10 cellular contexts compared by ENCODE assay signal in genomic region chr7:75772081-75773077, GRCh38. TPM values are rescaled to one million over a fixed set of nuclear protein-coding genes. Genes with fewer than 3 reads are reported as not detected.
DNase-seq lines count a peak whose midpoint lies in the region; ATAC-seq and TF ChIP-seq lines count a peak whose summit lies in the region.
"Had no signal": no experiment of that assay in that cellular context is flagged by ENCODE, and none has a peak within 500 bp of the region (broad histone marks: within the 10 kb centered on the region; RNA-seq: fewer than 3 reads in every experiment).

Gene CCL26 (minus strand): TSS chr7:75772211. CDS start chr7:75772176, 35 bp downstream.

- peak within 1 kb of the TSS; percentile 29 to 69 for H3K27ac ChIP-seq in right atrium auricular region

- no peaks in the 10 kb centered on the region for H3K9me3 Mint-ChIP-seq in activated T-helper 17 cell treated with anti-CD3 and anti-CD28 coated beads, Interleukin-2, amount 50 U/mL, for 72 hours
- no peaks in the 10 kb centered on the region for H3K9me3 Mint-ChIP-seq in stimulated activated effector memory CD8-positive, alpha-beta T cell treated with anti-CD3 and anti-CD28 coated beads, Interleukin-12 subunit alpha, Interleukin-12 subunit beta, amount 100 ng/mL, for 72 hours

- peaks cover 7% of the 10 kb centered on the region for H3K4me1 Mint-ChIP-seq in activated T-helper 17 cell treated with anti-CD3 and anti-CD28 coated beads, Interleukin-2, amount 50 U/mL, for 72 hours
- peaks cover 30% of the 10 kb centered on the region for H3K4me1 Mint-ChIP-seq in stimulated activated effector memory CD8-positive, alpha-beta T cell treated with anti-CD3 and anti-CD28 coated beads, Interleukin-12 subunit alpha, Interleukin-12 subunit beta, amount 100 ng/mL, for 72 hours

- no peaks in the 10 kb centered on the region for H3K27me3 ChIP-seq in right atrium auricular region

- no peak for ATAC-seq in activated T-helper 17 cell treated with anti-CD3 and anti-CD28 coated beads, Interleukin-2, amount 50 U/mL, for 72 hours (replicated peaks)
- ATAC-seq in stimulated activated effector memory CD8-positive, alpha-beta T cell treated with anti-CD3 and anti-CD28 coated beads, Interleukin-12 subunit alpha, Interleukin-12 subunit beta, amount 100 ng/mL, for 72 hours: no peak
- no peak for ATAC-seq in stimulated activated naive CD8-positive, alpha-beta T cell treated with anti-CD3 and anti-CD28 coated beads, Interleukin-15, Interleukin-2, amounts not matched to agents 100 U/mL and 50 U/mL, for 24 hours
- no peak for ATAC-seq in HG03571 (IDR thresholded peaks at IDR 0.05; ENCODE audit: unreplicated experiment)

- no peaks in the 10 kb centered on the region for H3K27me3 Mint-ChIP-seq in activated T-helper 17 cell treated with anti-CD3 and anti-CD28 coated beads, Interleukin-2, amount 50 U/mL, for 72 hours

- H3K4me3 ChIP-seq in right atrium auricular region: no peak within 1 kb of the TSS

- peaks cover 6% of the 10 kb centered on the region for H3K36me3 Mint-ChIP-seq in activated T-helper 17 cell treated with anti-CD3 and anti-CD28 coated beads, Interleukin-2, amount 50 U/mL, for 72 hours (ENCODE audit: low read depth)
- peaks cover 6% of the 10 kb centered on the region for H3K36me3 Mint-ChIP-seq in stimulated activated effector memory CD8-positive, alpha-beta T cell treated with anti-CD3 and anti-CD28 coated beads, Interleukin-12 subunit alpha, Interleukin-12 subunit beta, amount 100 ng/mL, for 72 hours

- peak; percentile 89 for DNase-seq in H4 (ENCODE audit: low spot score)
- DNase-seq in right atrium auricular region (ENCODE audit: low spot score): peak; percentile 83
- DNase-seq in stimulated activated effector memory CD8-positive, alpha-beta T cell treated with anti-CD3 and anti-CD28 coated beads, Interleukin-12 subunit alpha, Interleukin-12 subunit beta, amount 100 ng/mL, for 72 hours (ENCODE audit: low spot score in 2 of 2): no peak
- no peak for DNase-seq in NCI-H526 (lab: John Stamatoyannopoulos, UW)
- no peak for DNase-seq in stimulated activated naive CD8-positive, alpha-beta T cell treated with anti-CD3 and anti-CD28 coated beads, Interleukin-15, Interleukin-2, amounts not matched to agents 100 U/mL and 50 U/mL, for 24 hours
- no peak for DNase-seq in KG1 (lab: John Stamatoyannopoulos, UW)
- DNase-seq: islet precursor cell, NCI-H1436 had no signal

- H3K9me3 ChIP-seq in right atrium auricular region: no peaks in the 10 kb centered on the region

- H3K4me1 ChIP-seq in right atrium auricular region: no peaks in the 10 kb centered on the region

- peak within 1 kb of the TSS; percentile 36 for H3K27ac Mint-ChIP-seq in activated T-helper 17 cell treated with anti-CD3 and anti-CD28 coated beads, Interleukin-2, amount 50 U/mL, for 72 hours
- peak within 1 kb of the TSS; percentile 74 for H3K27ac Mint-ChIP-seq in stimulated activated effector memory CD8-positive, alpha-beta T cell treated with anti-CD3 and anti-CD28 coated beads, Interleukin-12 subunit alpha, Interleukin-12 subunit beta, amount 100 ng/mL, for 72 hours

- H3K36me3 ChIP-seq in right atrium auricular region: no peaks in the 10 kb centered on the region

- TF ChIP-seq CTCF in right atrium auricular region (IDR thresholded peaks at IDR 0.05): no peak

- no peak within 1 kb of the TSS for H3K4me3 Mint-ChIP-seq in activated T-helper 17 cell treated with anti-CD3 and anti-CD28 coated beads, Interleukin-2, amount 50 U/mL, for 72 hours
- no peak within 1 kb of the TSS for H3K4me3 Mint-ChIP-seq in stimulated activated effector memory CD8-positive, alpha-beta T cell treated with anti-CD3 and anti-CD28 coated beads, Interleukin-12 subunit alpha, Interleukin-12 subunit beta, amount 100 ng/mL, for 72 hours

RNA-seq across cellular contexts. Expression of gene CCL26, which starts in this region (rescaled TPM):
- 18.3 and 20.7 TPM in 2 replicates for total RNA-seq in H4 (2014; rRNA removed; shearing (Covaris generic))
- not detected for total RNA-seq in activated T-helper 17 cell treated with anti-CD3 and anti-CD28 coated beads, Interleukin-2, amount 50 U/mL, for 72 hours
- total RNA-seq in right atrium auricular region: 1 to 10 TPM in 1 of 2 donors, under 1 TPM in 1; 0.93 to 3.3 TPM

Comparison
In these comparisons a context has a peak if more than half of its experiments do, and no peak if none do; other contexts are left out.
1. DNase-seq: peak in H4 (single experiment) and right atrium auricular region (single experiment); none in stimulated activated effector memory CD8-positive, alpha-beta T cell treated with anti-CD3 and anti-CD28 coated beads, Interleukin-12 subunit alpha, Interleukin-12 subunit beta, amount 100 ng/mL, for 72 hours (0 of 2), NCI-H526 (0 of 2), stimulated activated naive CD8-positive, alpha-beta T cell treated with anti-CD3 and anti-CD28 coated beads, Interleukin-15, Interleukin-2, amounts not matched to agents 100 U/mL and 50 U/mL, for 24 hours (single experiment) and KG1 (single experiment).